In the genomic region with DNA sequence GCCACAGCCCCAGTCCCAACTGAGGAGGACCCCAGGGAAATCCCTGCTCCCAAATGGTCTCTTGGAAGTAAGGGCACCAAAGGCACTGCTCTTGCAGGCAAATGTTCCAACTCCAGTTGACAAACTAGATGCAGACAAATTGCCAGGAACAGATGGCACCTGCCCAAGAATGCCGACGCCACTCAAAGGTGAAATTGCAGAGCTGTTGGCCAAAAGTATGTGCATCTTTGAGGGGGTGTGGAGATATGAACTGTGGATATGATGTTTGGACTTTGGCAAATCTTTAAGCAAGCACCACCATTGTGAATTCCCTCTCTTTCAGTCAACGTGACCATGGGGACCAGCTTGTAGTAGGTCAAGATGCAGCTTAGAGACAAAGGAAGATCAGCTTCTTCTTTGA, we compare ENCODE assay signal across 2 cellular contexts.
TF ChIP-seq lines count a peak whose summit lies in the region.

No MANE protein-coding gene starts in this region.

TF ChIP-seq in A549, 52 proteins besides CTCF, POLR2A, EP300 and RAD21 (continued from another document):
- no peak for TF ChIP-seq RNF2 (IDR thresholded peaks at IDR 0.05; ENCODE audit: borderline replicate concordance, low read depth)
- TF ChIP-seq, protein P1, sequence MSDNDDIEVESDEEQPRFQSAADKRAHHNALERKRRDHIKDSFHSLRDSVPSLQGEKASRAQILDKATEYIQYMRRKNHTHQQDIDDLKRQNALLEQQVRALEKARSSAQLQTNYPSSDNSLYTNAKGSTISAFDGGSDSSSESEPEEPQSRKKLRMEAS (IDR thresholded peaks at IDR 0.05), result no peak
- no peak for TF ChIP-seq MYC (IDR thresholded peaks at IDR 0.05; ENCODE audit: borderline replicate concordance, low read length)

TF ChIP-seq in HCT116, 20 proteins besides CTCF, POLR2A, EP300 and RAD21 (continued from another document):
- TF ChIP-seq, protein P2, sequence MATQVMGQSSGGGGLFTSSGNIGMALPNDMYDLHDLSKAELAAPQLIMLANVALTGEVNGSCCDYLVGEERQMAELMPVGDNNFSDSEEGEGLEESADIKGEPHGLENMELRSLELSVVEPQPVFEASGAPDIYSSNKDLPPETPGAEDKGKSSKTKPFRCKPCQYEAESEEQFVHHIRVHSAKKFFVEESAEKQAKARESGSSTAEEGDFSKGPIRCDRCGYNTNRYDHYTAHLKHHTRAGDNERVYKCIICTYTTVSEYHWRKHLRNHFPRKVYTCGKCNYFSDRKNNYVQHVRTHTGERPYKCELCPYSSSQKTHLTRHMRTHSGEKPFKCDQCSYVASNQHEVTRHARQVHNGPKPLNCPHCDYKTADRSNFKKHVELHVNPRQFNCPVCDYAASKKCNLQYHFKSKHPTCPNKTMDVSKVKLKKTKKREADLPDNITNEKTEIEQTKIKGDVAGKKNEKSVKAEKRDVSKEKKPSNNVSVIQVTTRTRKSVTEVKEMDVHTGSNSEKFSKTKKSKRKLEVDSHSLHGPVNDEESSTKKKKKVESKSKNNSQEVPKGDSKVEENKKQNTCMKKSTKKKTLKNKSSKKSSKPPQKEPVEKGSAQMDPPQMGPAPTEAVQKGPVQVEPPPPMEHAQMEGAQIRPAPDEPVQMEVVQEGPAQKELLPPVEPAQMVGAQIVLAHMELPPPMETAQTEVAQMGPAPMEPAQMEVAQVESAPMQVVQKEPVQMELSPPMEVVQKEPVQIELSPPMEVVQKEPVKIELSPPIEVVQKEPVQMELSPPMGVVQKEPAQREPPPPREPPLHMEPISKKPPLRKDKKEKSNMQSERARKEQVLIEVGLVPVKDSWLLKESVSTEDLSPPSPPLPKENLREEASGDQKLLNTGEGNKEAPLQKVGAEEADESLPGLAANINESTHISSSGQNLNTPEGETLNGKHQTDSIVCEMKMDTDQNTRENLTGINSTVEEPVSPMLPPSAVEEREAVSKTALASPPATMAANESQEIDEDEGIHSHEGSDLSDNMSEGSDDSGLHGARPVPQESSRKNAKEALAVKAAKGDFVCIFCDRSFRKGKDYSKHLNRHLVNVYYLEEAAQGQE (IDR thresholded peaks at IDR 0.05; ENCODE audit: low read depth), result no peak
- TF ChIP-seq YY1 (IDR thresholded peaks at IDR 0.05; ENCODE audit: extremely low read depth, insufficient replicate concordance, low read depth, low read length) (no peak), EGR1 (IDR thresholded peaks at IDR 0.05; ENCODE audit: low read depth) (no peak), CEBPB (IDR thresholded peaks at IDR 0.05; ENCODE audit: low read depth) (no peak)
- TF ChIP-seq, protein P3, sequence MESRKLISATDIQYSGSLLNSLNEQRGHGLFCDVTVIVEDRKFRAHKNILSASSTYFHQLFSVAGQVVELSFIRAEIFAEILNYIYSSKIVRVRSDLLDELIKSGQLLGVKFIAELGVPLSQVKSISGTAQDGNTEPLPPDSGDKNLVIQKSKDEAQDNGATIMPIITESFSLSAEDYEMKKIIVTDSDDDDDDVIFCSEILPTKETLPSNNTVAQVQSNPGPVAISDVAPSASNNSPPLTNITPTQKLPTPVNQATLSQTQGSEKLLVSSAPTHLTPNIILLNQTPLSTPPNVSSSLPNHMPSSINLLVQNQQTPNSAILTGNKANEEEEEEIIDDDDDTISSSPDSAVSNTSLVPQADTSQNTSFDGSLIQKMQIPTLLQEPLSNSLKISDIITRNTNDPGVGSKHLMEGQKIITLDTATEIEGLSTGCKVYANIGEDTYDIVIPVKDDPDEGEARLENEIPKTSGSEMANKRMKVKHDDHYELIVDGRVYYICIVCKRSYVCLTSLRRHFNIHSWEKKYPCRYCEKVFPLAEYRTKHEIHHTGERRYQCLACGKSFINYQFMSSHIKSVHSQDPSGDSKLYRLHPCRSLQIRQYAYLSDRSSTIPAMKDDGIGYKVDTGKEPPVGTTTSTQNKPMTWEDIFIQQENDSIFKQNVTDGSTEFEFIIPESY (IDR thresholded peaks at IDR 0.05; ENCODE audit: extremely low read depth, insufficient replicate concordance, low read length), result no peak
- TF ChIP-seq, protein P1 (IDR thresholded peaks at IDR 0.05), result no peak
- TF ChIP-seq, protein P4, sequence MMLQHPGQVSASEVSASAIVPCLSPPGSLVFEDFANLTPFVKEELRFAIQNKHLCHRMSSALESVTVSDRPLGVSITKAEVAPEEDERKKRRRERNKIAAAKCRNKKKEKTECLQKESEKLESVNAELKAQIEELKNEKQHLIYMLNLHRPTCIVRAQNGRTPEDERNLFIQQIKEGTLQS (IDR thresholded peaks at IDR 0.05), result no peak
